19 cellular contexts compared by ENCODE assay signal in the genomic region with DNA sequence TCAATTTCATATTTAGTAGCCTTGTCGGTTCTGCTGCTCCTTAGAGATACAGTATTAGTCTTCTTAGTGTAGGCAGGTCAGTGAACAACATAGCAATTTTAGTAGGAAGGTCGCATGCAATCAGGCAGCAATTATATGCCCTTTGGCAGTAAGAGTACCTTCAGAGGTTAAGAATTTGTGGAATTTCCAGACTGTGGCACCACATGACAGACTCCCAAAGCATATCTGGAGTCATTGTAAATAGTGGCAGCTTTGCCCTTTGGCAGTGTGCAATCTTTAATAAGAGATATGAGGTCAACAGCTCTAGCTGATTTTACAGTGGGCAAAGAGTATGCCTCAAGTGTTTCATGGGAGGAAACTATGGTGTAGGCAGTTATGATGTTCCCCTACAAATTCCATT.
DNase-seq lines count a peak whose midpoint lies in the region; ATAC-seq, FAIRE-seq and TF ChIP-seq lines count a peak whose summit lies in the region.
"Had no signal": no experiment of that assay in that cellular context is flagged by ENCODE, and none has a peak within 500 bp of the region (broad histone marks: within the 10 kb centered on the region; RNA-seq: fewer than 3 reads in every experiment).

No MANE protein-coding gene starts in this region.

- no peaks in the 10 kb centered on the region for H3K9me2 ChIP-seq in PC-3 (replicated peaks; ENCODE audit: low read length)

- no peak overlapping the region for H3K18ac ChIP-seq in mesenchymal stem cell (ENCODE audit: low read depth in 1 of 2, low read length in 2 of 2)

- 73% methylated on average over 2 of the region's 2 CpGs for WGBS in mesenchymal stem cell

- no peak overlapping the region for H3K23ac ChIP-seq in mesenchymal stem cell (ENCODE audit: low read length in 2 of 2)

- H3K27me3 ChIP-seq in PC-3 (ENCODE audit: low read length) (no peaks in the 10 kb centered on the region), mesenchymal stem cell (ENCODE audit: control insufficient read depth in 1 of 2, insufficient read depth in 1 of 2, low read length in 2 of 2) (no peaks in the 10 kb centered on the region)
- H3K27me3 ChIP-seq: BLaER1 treated with 17β-estradiol and CSF1 and Interleukin-3, amounts not matched to agents 10 nM and 100 nM had no signal

- no peaks in the 10 kb centered on the region for H3K36me3 ChIP-seq in PC-3 (ENCODE audit: low read depth, low read length)
- no peaks in the 10 kb centered on the region for H3K36me3 ChIP-seq in mesenchymal stem cell (ENCODE audit: control insufficient read depth in 1 of 2, insufficient read depth in 2 of 2, low read depth in 1 of 2, low read length in 2 of 2)
- H3K36me3 ChIP-seq: BLaER1 treated with 17β-estradiol and CSF1 and Interleukin-3, amounts not matched to agents 10 nM and 100 nM; HAP-1 had no signal

- H4K91ac ChIP-seq in mesenchymal stem cell (ENCODE audit: low read length): no peak overlapping the region

- H3K14ac ChIP-seq in mesenchymal stem cell (ENCODE audit: low read length in 2 of 2): no peak overlapping the region

- no peak overlapping the region for H2BK5ac ChIP-seq in mesenchymal stem cell (ENCODE audit: low read depth, low read length, poor library complexity, severe bottlenecking)

- H3K79me1 ChIP-seq in mesenchymal stem cell (replicated peaks; ENCODE audit: low read length, poor library complexity, severe bottlenecking): no peaks in the 10 kb centered on the region

- no peaks in the 10 kb centered on the region for H4K20me1 ChIP-seq in PC-3 (ENCODE audit: low read length)
- H4K20me1 ChIP-seq: BLaER1 treated with 17β-estradiol and CSF1 and Interleukin-3, amounts not matched to agents 10 nM and 100 nM had no signal

- H2AFZ ChIP-seq in PC-3 (ENCODE audit: low read length) (no peak overlapping the region), mesenchymal stem cell (ENCODE audit: low read depth, low read length) (no peak overlapping the region)
- H2AFZ ChIP-seq: GM23248 had no signal

- TF ChIP-seq CTCF in PC-3 (conservative IDR thresholded peaks at IDR 0.05; ENCODE audit: low read depth, low read length): no peak

- H3K79me2 ChIP-seq in PC-3 (ENCODE audit: low read length): no peaks in the 10 kb centered on the region

- no peak overlapping the region for H2AK5ac ChIP-seq in mesenchymal stem cell (ENCODE audit: low read length, severe bottlenecking)

- 0 out of 2 replicates have a peak, but pooled peaks have one; percentile 24 for ATAC-seq in PC-3
- no peak for ATAC-seq in GM21390 (IDR thresholded peaks at IDR 0.05; ENCODE audit: unreplicated experiment)
- ATAC-seq: CD8-positive, alpha-beta T cell had no signal

- no peak for FAIRE-seq in HTR-8/SVneo (lab: Jason Lieb, UNC)
- FAIRE-seq: GM12892, GM18507 had no signal

- no peak overlapping the region for H3K9ac ChIP-seq in PC-3 (ENCODE audit: low read length)
- H3K9ac ChIP-seq in mesenchymal stem cell (ENCODE audit: low read length): no peak overlapping the region
- H3K9ac ChIP-seq: BLaER1 treated with 17β-estradiol and CSF1 and Interleukin-3, amounts not matched to agents 10 nM and 100 nM; GM23248 had no signal

- intact Hi-C loops in PC-3 (cut with micrococcal nuclease): no loop called here

- H2BK12ac ChIP-seq in mesenchymal stem cell (ENCODE audit: low read length in 2 of 2): no peak overlapping the region

- peak; percentile 8 for DNase-seq in A172 (ENCODE audit: low spot score)
- peak; percentile 5 for DNase-seq in HTR-8/SVneo (ENCODE audit: insufficient read length, low spot score)
- peak; percentile 33 for DNase-seq in PC-3
- DNase-seq in kidney tubule cell (ENCODE audit: low spot score): peak; percentile 8
- no peak for DNase-seq in mesenchymal stem cell
- DNase-seq in DMS 273 (lab: John Stamatoyannopoulos, UW; ENCODE audit: unreplicated experiment): no peak
- no peak for DNase-seq in superior temporal gyrus (ENCODE audit: extremely low spot score)
- DNase-seq: 8988T; CD8-positive, alpha-beta T cell; DMS79; GDM1; GM23248; KBM-7 had no signal

- no peaks in the 10 kb centered on the region for H3K9me3 ChIP-seq in PC-3 (ENCODE audit: low read length)
- H3K9me3 ChIP-seq in mesenchymal stem cell (ENCODE audit: control insufficient read depth, low read length): no peaks in the 10 kb centered on the region
- H3K9me3 ChIP-seq: BLaER1 treated with 17β-estradiol and CSF1 and Interleukin-3, amounts not matched to agents 10 nM and 100 nM; HAP-1 had no signal

- CTCF ChIA-PET in PC-3 (lab: Charles Lee): no interaction called here

- no peak overlapping the region for H2BK15ac ChIP-seq in mesenchymal stem cell (ENCODE audit: low read depth, poor library complexity, severe bottlenecking)

- no peaks in the 10 kb centered on the region for H3F3A ChIP-seq in PC-3 (ENCODE audit: low read length, unreplicated experiment)

- H3K4me3 ChIP-seq in PC-3 (ENCODE audit: low read length): no peak overlapping the region
- no peak overlapping the region for H3K4me3 ChIP-seq in mesenchymal stem cell (ENCODE audit: insufficient read depth in 1 of 2, low read depth in 1 of 2, low read length in 2 of 2)
- H3K4me3 ChIP-seq: BLaER1 treated with 17β-estradiol and CSF1 and Interleukin-3, amounts not matched to agents 10 nM and 100 nM; GM23248; HAP-1 had no signal

- BruUV-seq in PC-3 (replicated peaks; lab: Mats Ljungman, UMichigan): no TSS peak

- H3K4me2 ChIP-seq in PC-3 (ENCODE audit: low read length) (no peak overlapping the region), mesenchymal stem cell (ENCODE audit: low read length, poor library complexity, severe bottlenecking) (no peak overlapping the region)
- H3K4me2 ChIP-seq: BLaER1 treated with 17β-estradiol and CSF1 and Interleukin-3, amounts not matched to agents 10 nM and 100 nM had no signal

- no peak overlapping the region for H3K4ac ChIP-seq in mesenchymal stem cell (ENCODE audit: low read depth in 1 of 2, low read length in 2 of 2)

- H2BK120ac ChIP-seq in mesenchymal stem cell (ENCODE audit: low read depth, low read length): no peak overlapping the region

- H3K4me1 ChIP-seq in PC-3 (ENCODE audit: insufficient read depth, low read length) (peaks cover 3% of the 10 kb centered on the region; the same call in 1 of the 2 replicates), mesenchymal stem cell (ENCODE audit: control insufficient read depth, insufficient read depth, low read depth, low read length) (no peaks in the 10 kb centered on the region)
- H3K4me1 ChIP-seq: BLaER1 treated with 17β-estradiol and CSF1 and Interleukin-3, amounts not matched to agents 10 nM and 100 nM; HAP-1 had no signal

- no peak overlapping the region for H4K8ac ChIP-seq in mesenchymal stem cell (ENCODE audit: low read length)

- H3K27ac ChIP-seq in PC-3 (ENCODE audit: low read length) (no peak overlapping the region), mesenchymal stem cell (ENCODE audit: low read length, poor library complexity, severe bottlenecking) (no peak overlapping the region)
- H3K27ac ChIP-seq: BLaER1 treated with 17β-estradiol and CSF1 and Interleukin-3, amounts not matched to agents 10 nM and 100 nM; GM23248; HL-60 had no signal

- POLR2A ChIA-PET in PC-3 (lab: Charles Lee; ENCODE audit: unreplicated experiment): no interaction called here

Comparison
In these comparisons a context has a peak if more than half of its experiments do, and no peak if none do; other contexts are left out.
1. DNase-seq: peak in A172 (single experiment), HTR-8/SVneo (single experiment), PC-3 (single experiment) and kidney tubule cell (single experiment); none in mesenchymal stem cell (single experiment), DMS 273 (single experiment) and superior temporal gyrus (single experiment).